In the genomic region with DNA sequence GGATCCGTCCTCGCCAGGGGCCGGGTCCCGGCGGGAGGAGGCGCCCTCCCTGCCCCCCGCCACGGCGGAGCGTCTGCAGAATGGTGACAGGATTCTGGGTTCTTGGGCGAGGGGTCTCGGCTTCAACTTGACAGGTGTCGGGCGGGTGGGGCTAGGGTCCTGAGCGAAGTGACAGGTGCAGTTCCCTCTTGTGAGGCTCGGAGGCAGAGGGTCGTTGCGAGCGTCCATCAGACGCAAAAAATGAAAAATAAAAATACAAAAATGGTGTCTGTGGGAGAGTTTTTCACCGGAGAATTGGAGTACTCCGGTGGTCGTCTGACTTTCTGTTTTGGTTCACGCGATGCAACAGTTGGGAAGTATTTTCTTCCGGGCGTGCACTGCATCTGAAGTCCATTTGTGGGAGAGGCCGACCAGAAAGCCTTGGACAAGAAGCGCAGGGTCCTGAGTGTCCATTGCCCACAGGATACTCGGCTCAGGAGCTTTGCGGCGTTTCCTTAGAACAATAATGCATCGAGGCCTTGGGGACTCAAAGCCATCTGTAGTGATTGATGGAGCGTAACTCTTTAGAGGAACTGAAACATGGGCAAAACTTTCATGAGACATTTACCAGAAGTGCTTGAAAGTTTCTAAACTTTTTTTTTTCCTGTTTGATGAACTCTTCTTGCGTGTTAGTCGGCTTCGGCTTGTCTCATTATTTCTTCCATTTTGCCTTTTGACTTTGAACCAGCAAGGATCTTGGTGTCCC, we compare ENCODE assay signal across 8 cellular contexts. TPM values are rescaled to one million over a fixed set of nuclear protein-coding genes. Genes with fewer than 3 reads are reported as not detected.
DNase-seq lines count a peak whose midpoint lies in the region; ATAC-seq, FAIRE-seq and TF ChIP-seq lines count a peak whose summit lies in the region.

No MANE protein-coding gene starts in this region.

- H3K4me1 ChIP-seq in OCI-LY1 (ENCODE audit: insufficient read depth, low read length, severe bottlenecking) (peaks cover 26% of the 10 kb centered on the region), GM12878 (ENCODE audit: control insufficient read depth, insufficient read depth, low read length) (peaks cover 8% of the 10 kb centered on the region; the same call in 1 of the 2 replicates), hepatocyte (ENCODE audit: insufficient read depth) (peaks cover 8% of the 10 kb centered on the region)

- no peaks in the 10 kb centered on the region for H3K27me3 ChIP-seq in OCI-LY1 (ENCODE audit: insufficient read depth, low read length)
- H3K27me3 ChIP-seq in GM12878 (replicated peaks in 1 of 2; ENCODE audit: control insufficient read depth in 2 of 2, insufficient read depth in 2 of 2, low read length in 1 of 2): no peaks in the 10 kb centered on the region
- H3K27me3 ChIP-seq in hepatocyte: no peaks in the 10 kb centered on the region

- no peaks in the 10 kb centered on the region for H3F3A ChIP-seq in OCI-LY1 (ENCODE audit: insufficient read depth, low read length)

- BruUV-seq in Calu3 (replicated peaks; lab: Mats Ljungman, UMichigan) (no TSS peak), GM12878 (replicated peaks; lab: Mats Ljungman, UMichigan) (no TSS peak)

- no peak for TF ChIP-seq CTCF in Calu3 (IDR thresholded peaks at IDR 0.05; ENCODE audit: unreplicated experiment)
- no peak for TF ChIP-seq CTCF in OCI-LY1 (IDR thresholded peaks at IDR 0.05; ENCODE audit: low read length)
- no peak for TF ChIP-seq CTCF in GM12878 (IDR thresholded peaks at IDR 0.05 in 2 of 3, conservative IDR thresholded peaks at IDR 0.05 in 1 of 3; ENCODE audit: control insufficient read depth in 2 of 3, extremely low read depth in 1 of 3, insufficient read depth in 1 of 3, low read depth in 3 of 3, low read length in 3 of 3)
- no peak for TF ChIP-seq CTCF in hepatocyte (IDR thresholded peaks at IDR 0.05; ENCODE audit: poor library complexity)
- TF ChIP-seq CTCF in retinal pigment epithelial cell (conservative IDR thresholded peaks at IDR 0.05; ENCODE audit: low read depth, low read length): no peak

- H3K27ac ChIP-seq in OCI-LY1 (ENCODE audit: low read depth, low read length, poor library complexity, severe bottlenecking) (peak overlapping the region; percentile 95), GM12878 (ENCODE audit: control insufficient read depth, insufficient read depth) (peak overlapping the region; percentile 88), hepatocyte (peak overlapping the region; percentile 99)

- no peak for TF ChIP-seq RAD21 in GM12878 (IDR thresholded peaks at IDR 0.05; ENCODE audit: insufficient read depth, low read depth, low read length)

- peaks cover 15% of the 10 kb centered on the region for H3K4me1 Mint-ChIP-seq in Calu3 (ENCODE audit: low read depth, unreplicated experiment)

- peak overlapping the region; percentile 98 for H3K9ac ChIP-seq in OCI-LY1 (ENCODE audit: low read length)
- peak overlapping the region; percentile 93 for H3K9ac ChIP-seq in GM12878 (ENCODE audit: control insufficient read depth, insufficient read depth, low read length)

- H3K9me2 ChIP-seq in OCI-LY1 (ENCODE audit: low read depth, low read length) (no peaks in the 10 kb centered on the region), hepatocyte (replicated peaks; ENCODE audit: insufficient read depth) (no peaks in the 10 kb centered on the region)

- peak; percentile 6 for DNase-seq in Calu3
- peak; percentile 92 for DNase-seq in GM12878 (ENCODE audit: low read depth, low spot score)
- peak; percentile 58 for DNase-seq in hepatocyte (ENCODE audit: low spot score)
- no peak for DNase-seq in retinal pigment epithelial cell (ENCODE audit: low read depth)
- no peak for DNase-seq in NCI-H1105 (lab: John Stamatoyannopoulos, UW)

- H3K27me3 Mint-ChIP-seq in Calu3 (ENCODE audit: unreplicated experiment): no peaks in the 10 kb centered on the region

- no peak overlapping the region for H2AFZ ChIP-seq in OCI-LY1 (ENCODE audit: low read length)
- H2AFZ ChIP-seq in GM12878 (ENCODE audit: control insufficient read depth, low read depth, low read length): peak overlapping the region; percentile 15; the same call in 1 of the 2 replicates
- H2AFZ ChIP-seq in hepatocyte: peak overlapping the region; percentile 89

- no peaks in the 10 kb centered on the region for H4K20me1 ChIP-seq in OCI-LY1 (ENCODE audit: insufficient read depth, low read length)
- peaks cover 7% of the 10 kb centered on the region for H4K20me1 ChIP-seq in GM12878 (ENCODE audit: control insufficient read depth, insufficient read depth)
- H4K20me1 ChIP-seq in hepatocyte (ENCODE audit: insufficient read depth, poor library complexity, severe bottlenecking): no peaks in the 10 kb centered on the region

- intact Hi-C loops in Calu3 (cut with micrococcal nuclease; ENCODE audit: unreplicated experiment) (no loop called here), GM12878 (cut with micrococcal nuclease; ENCODE audit: unreplicated experiment) (loop anchor here (1.0 to 5.0 kb wide), 3 partner anchors 18 to 267 kb away; a partner anchor contains a TSS)

- H3K4me3 Mint-ChIP-seq in Calu3 (ENCODE audit: low read depth, unreplicated experiment): peak overlapping the region; percentile 91

- POLR2A ChIA-PET in GM12878 (lab: Charles Lee): interaction anchor here (1.0 kb wide), 1 partner anchor 17 kb away, joined by 3 read pairs; no protein-coding TSS in a partner anchor

- H3K36me3 Mint-ChIP-seq in Calu3 (ENCODE audit: insufficient read depth, unreplicated experiment): peaks cover 30% of the 10 kb centered on the region

- H3K9me3 ChIP-seq in OCI-LY1 (ENCODE audit: low read length) (no peaks in the 10 kb centered on the region), GM12878 (replicated peaks; ENCODE audit: control insufficient read depth, insufficient read depth, low read length) (peaks cover 3% of the 10 kb centered on the region; the same call in 2 of the 3 replicates), hepatocyte (ENCODE audit: low read depth) (no peaks in the 10 kb centered on the region)

- H3K4me2 ChIP-seq in OCI-LY1 (ENCODE audit: low read length) (peak overlapping the region; percentile 99), GM12878 (ENCODE audit: control insufficient read depth, insufficient read depth) (peak overlapping the region; percentile 48), hepatocyte (peak overlapping the region; percentile 84)

- RAD21 ChIA-PET in GM12878 (lab: Charles Lee; ENCODE audit: unreplicated experiment): interaction anchor here (0.6 to 2.7 kb wide), 3 partner anchors 18 to 274 kb away, joined by 3 to 8 read pairs (median 4); a partner anchor contains a TSS

- under 1% methylated on average over 33 of the region's 37 CpGs for WGBS in GM12878 (ENCODE audit: insufficient coverage, insufficient replicate concordance, low lambda C conversion rate, missing lambda C conversion rate)
- 5% methylated on average over 35 of the region's 37 CpGs for whole genome bisulfite sequencing in hepatocyte (ENCODE audit: low lambda C conversion rate, missing lambda C conversion rate)

- TF ChIP-seq POLR2A in GM12878 (IDR thresholded peaks at IDR 0.05; ENCODE audit: low read depth, low read length): peak; percentile 73

- peak; percentile 88 to 92; a peak in 3 of 4 replicates for TF ChIP-seq EP300 in GM12878 (IDR thresholded peaks at IDR 0.05; ENCODE audit: borderline replicate concordance in 1 of 2, control insufficient read depth in 1 of 2, low read depth in 2 of 2, low read length in 2 of 2)

- H3K36me3 ChIP-seq in OCI-LY1 (ENCODE audit: insufficient read depth, low read length) (peaks cover 43% of the 10 kb centered on the region), GM12878 (ENCODE audit: control insufficient read depth in 2 of 2, insufficient read depth in 2 of 2, low read length in 1 of 2) (peaks cover 0 to 5% of the 10 kb centered on the region in 2 experiments; a peak in 1 of 4 replicates), hepatocyte (replicated peaks; ENCODE audit: insufficient read depth, low read depth) (no peaks in the 10 kb centered on the region)

- H3K27ac Mint-ChIP-seq in Calu3 (ENCODE audit: unreplicated experiment): peak overlapping the region; percentile 84

- H3K79me2 ChIP-seq in OCI-LY1 (ENCODE audit: insufficient read depth, low read length) (peaks cover 36% of the 10 kb centered on the region), GM12878 (ENCODE audit: control insufficient read depth, insufficient read depth, low read length) (peaks cover 31% of the 10 kb centered on the region), hepatocyte (peaks cover 49% of the 10 kb centered on the region)

- in situ Hi-C loops in GM12878 (cut with MboI): no loop called here

- H3K9me3 Mint-ChIP-seq in Calu3 (ENCODE audit: low read depth, unreplicated experiment): no peaks in the 10 kb centered on the region

- H3K4me3 ChIP-seq in OCI-LY1 (ENCODE audit: low read depth, low read length, poor library complexity, severe bottlenecking) (peak overlapping the region; percentile 89), GM12878 (peak overlapping the region; percentile 87), hepatocyte (peak overlapping the region; percentile 87), retinal pigment epithelial cell (ENCODE audit: low read length) (peak overlapping the region; percentile 83)

- peak; percentile 86 for FAIRE-seq in GM12878 (lab: Jason Lieb, UNC)

- SMC1A ChIA-PET in GM12878 (lab: Charles Lee; ENCODE audit: uncharacterized antibody, unreplicated experiment): interaction anchor here (1.0 to 3.0 kb wide), 5 partner anchors 29 to 275 kb away, joined by 3 to 16 read pairs (median 3); no protein-coding TSS in a partner anchor

- CTCF ChIA-PET in Calu3 (lab: Charles Lee) (no interaction called here), GM12878 (lab: Yijun Ruan, JAX) (interaction anchor here (0.8 kb wide), 1 partner anchor 276 kb away, joined by 4 read pairs; no protein-coding TSS in a partner anchor)

- ATAC-seq in GM18907 (IDR thresholded peaks at IDR 0.05; ENCODE audit: unreplicated experiment): peak; percentile 70
- peak; percentile 50 for ATAC-seq in HG03045 (IDR thresholded peaks at IDR 0.05; ENCODE audit: unreplicated experiment)
- ATAC-seq in GM12878: peak; percentile 86

RNA-seq across cellular contexts. Expression of a gene that starts 0.8 kb away (rescaled TPM):
- total RNA-seq in Calu3 (2022) (38.8 and 44.9 TPM in 2 replicates), GM12878 (2014; rRNA removed) (7.2 and 8.7 TPM in 2 replicates), GM12878 (2014; rRNA removed; fragmentation: Illumina TruSeq; extraction: Trizol) (8.5 and 9.4 TPM in 2 replicates), GM12878 (2021) (7.5 and 9.0 TPM in 2 replicates), hepatocyte (41.0 and 45.1 TPM in 2 replicates)
- 19.3 and 23.5 TPM in 2 replicates for total RNA-seq in GM12878 (2013; cell fraction: nucleolus; rRNA removed)
- polyA plus RNA-seq in GM12878 (2011; ENCODE audit: low read depth): 4.1 TPM
- polyA plus RNA-seq in GM12878 (2011; rRNA removed) (45.0 and 74.9 TPM in 2 replicates), GM12878 (2014; fragmentation: Illumina TruSeq; extraction: Trizol) (10.3 and 10.6 TPM in 2 replicates), GM12878 (2014; fragmentation: Nextera tagmentation; extraction: Ambion mirVana) (1 to 10 TPM; 2.8 to 3.6 TPM), GM12878 (2014; rRNA removed) (3.9 and 5.1 TPM in 2 replicates), GM12878 (2016; fragmentation: Nextera tagmentation; extraction: Ambion mirVana) (10 to 100 TPM in 1 of 2 experiments, 1 to 10 TPM in 1; 7.6 to 10.5 TPM), hepatocyte (17.5 and 18.2 TPM in 2 replicates)
- polyA plus RNA-seq in GM12878 (2011; cell fraction: cytosol; rRNA removed): 14.8 and 20.7 TPM in 2 replicates
- polyA plus RNA-seq in GM12878 (2011; cell fraction: nucleus; rRNA removed): 34.6 and 39.4 TPM in 2 replicates
- polyA plus RNA-seq in GM12878 (2012): 7.8 and 13.0 TPM in 2 replicates
- 16.6 and 24.3 TPM in 2 replicates for polyA minus RNA-seq in GM12878 (2011; rRNA and poly(A)+ RNA removed)
- 10.6 and 14.7 TPM in 2 replicates for polyA minus RNA-seq in GM12878 (2011; cell fraction: cytosol; rRNA and poly(A)+ RNA removed)
- polyA minus RNA-seq in GM12878 (2011; cell fraction: nucleus; rRNA and poly(A)+ RNA removed): 21.5 and 33.9 TPM in 2 replicates

Comparison
In these comparisons a context has a peak if more than half of its experiments do, and no peak if none do; other contexts are left out.
1. DNase-seq: peak in Calu3 (single experiment), GM12878 (single experiment) and hepatocyte (single experiment); none in retinal pigment epithelial cell (single experiment) and NCI-H1105 (single experiment).
2. H3K4me2 ChIP-seq: peak in every context shown above with its lines; median percentile 99 in OCI-LY1; 84 in hepatocyte; 48 in GM12878.
3. Peak in every context shown above with its lines, with median percentiles within 50 percentile points of each other: ATAC-seq, H3K27ac ChIP-seq and H3K4me3 ChIP-seq.